In the genomic region with DNA sequence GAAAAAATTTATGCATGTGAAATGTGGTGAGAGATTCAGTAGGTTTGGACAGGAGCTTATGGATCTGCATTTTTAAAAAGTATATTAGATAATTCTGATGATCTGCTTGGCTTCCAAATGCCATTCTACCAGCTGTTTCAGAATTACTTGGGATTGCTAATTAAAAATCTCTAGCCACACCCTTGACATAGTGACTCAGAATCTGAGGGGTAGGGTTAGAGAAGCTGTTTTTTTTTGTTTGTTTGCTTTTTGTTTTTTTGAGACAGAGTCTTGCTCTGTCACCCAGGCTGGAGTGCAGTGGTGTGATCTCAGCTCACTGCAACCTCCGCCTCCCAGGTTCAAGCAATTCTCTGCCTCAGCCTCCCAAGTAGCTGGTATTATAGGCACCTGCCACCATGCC, we compare ENCODE assay signal across 6 cellular contexts. TPM values are rescaled to one million over a fixed set of nuclear protein-coding genes. Genes with fewer than 3 reads are reported as not detected.
DNase-seq lines count a peak whose midpoint lies in the region; ATAC-seq and TF ChIP-seq lines count a peak whose summit lies in the region.
"Not testable (repeated sequence)": the region's sequence is repeated elsewhere in the genome, so short reads cannot be mapped to it uniquely, and the experiment has no call there.

No MANE protein-coding gene starts in this region.

- H3K9me3 ChIP-seq in HEK293 (ENCODE audit: control insufficient read depth, insufficient read depth, low read depth, low read length); RWPE2 (ENCODE audit: severe bottlenecking): not testable (repeated sequence)

- not testable (repeated sequence) for H3K27me3 ChIP-seq in RWPE2 (ENCODE audit: insufficient read depth, poor library complexity, severe bottlenecking); foreskin keratinocyte

- H3K36me3 ChIP-seq in HEK293 (ENCODE audit: control insufficient read depth in 2 of 2, insufficient read depth in 1 of 2, low read length in 2 of 2) = not testable (repeated sequence)
- H3K36me3 ChIP-seq in RWPE2 (ENCODE audit: low read depth) = peaks cover 41% of the 10 kb centered on the region

- not testable (repeated sequence) for TF ChIP-seq CTCF in HEK293 (tag by site-specific recombination; IDR thresholded peaks at IDR 0.05); RWPE2 (IDR thresholded peaks at IDR 0.05; ENCODE audit: poor library complexity, severe bottlenecking); foreskin keratinocyte (conservative IDR thresholded peaks at IDR 0.05)

- not testable (repeated sequence) for H3K27ac ChIP-seq in HEK293 (ENCODE audit: extremely low read depth, low read depth, low read length); RWPE2 (ENCODE audit: poor library complexity, severe bottlenecking); foreskin keratinocyte
- H3K27ac ChIP-seq in epithelial cell of prostate = peak overlapping the region; percentile 34

- peak; percentile 62 for DNase-seq in NCI-H69 (lab: John Stamatoyannopoulos, UW)
- DNase-seq in RWPE2 (ENCODE audit: low spot score); epithelial cell of prostate (ENCODE audit: low read depth, low spot score); foreskin keratinocyte: not testable (repeated sequence)
- DNase-seq in renal cortical epithelial cell (ENCODE audit: low read depth) = peak; percentile 47

- CTCF ChIA-PET in HEK293 (lab: Yijun Ruan, JAX) = not testable (repeated sequence)

- POLR2A ChIA-PET in HEK293 (lab: Yijun Ruan, JAX) = interaction anchor here (0.6 to 1.3 kb wide), 2 partner anchors 10 to 66 kb away, joined by 3 to 4 read pairs; no protein-coding TSS in a partner anchor

- not testable (repeated sequence) for H3K4me3 ChIP-seq in HEK293 (ENCODE audit: low read depth, low read length); RWPE2 (ENCODE audit: severe bottlenecking)

- peak; percentile 46; the same call in 1 of the 3 replicates for ATAC-seq in RWPE2 (ENCODE audit: low read depth)
- peak; percentile 41 for ATAC-seq in foreskin keratinocyte

- not testable (repeated sequence) for H3K4me1 ChIP-seq in HEK293 (ENCODE audit: control insufficient read depth, insufficient read depth, low read length); foreskin keratinocyte
- H3K4me1 ChIP-seq in RWPE2 (ENCODE audit: insufficient read depth, poor library complexity, severe bottlenecking) = peaks cover 11% of the 10 kb centered on the region

TF ChIP-seq in HEK293, 187 proteins besides CTCF, POLR2A, EP300 and RAD21:
- TF ChIP-seq, protein P1, sequence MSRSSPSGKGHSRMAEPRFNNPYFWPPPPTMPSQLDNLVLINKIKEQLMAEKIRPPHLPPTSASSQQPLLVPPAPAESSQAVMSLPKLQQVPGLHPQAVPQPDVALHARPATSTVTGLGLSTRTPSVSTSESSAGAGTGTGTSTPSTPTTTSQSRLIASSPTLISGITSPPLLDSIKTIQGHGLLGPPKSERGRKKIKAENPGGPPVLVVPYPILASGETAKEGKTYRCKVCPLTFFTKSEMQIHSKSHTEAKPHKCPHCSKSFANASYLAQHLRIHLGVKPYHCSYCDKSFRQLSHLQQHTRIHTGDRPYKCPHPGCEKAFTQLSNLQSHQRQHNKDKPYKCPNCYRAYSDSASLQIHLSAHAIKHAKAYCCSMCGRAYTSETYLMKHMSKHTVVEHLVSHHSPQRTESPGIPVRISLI (tag by site-specific recombination; IDR thresholded peaks at IDR 0.05) = peak; percentile 84
- TF ChIP-seq KLF17 (tag by site-specific recombination; IDR thresholded peaks at IDR 0.05) (0 out of 2 replicates have a peak, but pooled peaks have one; percentile 27), GLIS1 (tag by site-specific recombination; IDR thresholded peaks at IDR 0.05) (peak; percentile 47; the same call in 1 of the 2 replicates)
- TF ChIP-seq, protein P2, sequence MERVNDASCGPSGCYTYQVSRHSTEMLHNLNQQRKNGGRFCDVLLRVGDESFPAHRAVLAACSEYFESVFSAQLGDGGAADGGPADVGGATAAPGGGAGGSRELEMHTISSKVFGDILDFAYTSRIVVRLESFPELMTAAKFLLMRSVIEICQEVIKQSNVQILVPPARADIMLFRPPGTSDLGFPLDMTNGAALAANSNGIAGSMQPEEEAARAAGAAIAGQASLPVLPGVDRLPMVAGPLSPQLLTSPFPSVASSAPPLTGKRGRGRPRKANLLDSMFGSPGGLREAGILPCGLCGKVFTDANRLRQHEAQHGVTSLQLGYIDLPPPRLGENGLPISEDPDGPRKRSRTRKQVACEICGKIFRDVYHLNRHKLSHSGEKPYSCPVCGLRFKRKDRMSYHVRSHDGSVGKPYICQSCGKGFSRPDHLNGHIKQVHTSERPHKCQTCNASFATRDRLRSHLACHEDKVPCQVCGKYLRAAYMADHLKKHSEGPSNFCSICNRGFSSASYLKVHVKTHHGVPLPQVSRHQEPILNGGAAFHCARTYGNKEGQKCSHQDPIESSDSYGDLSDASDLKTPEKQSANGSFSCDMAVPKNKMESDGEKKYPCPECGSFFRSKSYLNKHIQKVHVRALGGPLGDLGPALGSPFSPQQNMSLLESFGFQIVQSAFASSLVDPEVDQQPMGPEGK (tag by site-specific recombination; IDR thresholded peaks at IDR 0.05) = 0 out of 2 replicates have a peak, but pooled peaks have one; percentile 25

RNA-seq across cellular contexts. Expression of gene FGD4, which starts 7.2 kb away (rescaled TPM):
- total RNA-seq in foreskin keratinocyte (12.1 and 13.9 TPM in 2 replicates), renal cortical epithelial cell (30.6 and 65.2 TPM in 2 replicates)
- polyA plus RNA-seq in foreskin keratinocyte = 1.4 and 1.7 TPM in 2 replicates
